In the genomic region with DNA sequence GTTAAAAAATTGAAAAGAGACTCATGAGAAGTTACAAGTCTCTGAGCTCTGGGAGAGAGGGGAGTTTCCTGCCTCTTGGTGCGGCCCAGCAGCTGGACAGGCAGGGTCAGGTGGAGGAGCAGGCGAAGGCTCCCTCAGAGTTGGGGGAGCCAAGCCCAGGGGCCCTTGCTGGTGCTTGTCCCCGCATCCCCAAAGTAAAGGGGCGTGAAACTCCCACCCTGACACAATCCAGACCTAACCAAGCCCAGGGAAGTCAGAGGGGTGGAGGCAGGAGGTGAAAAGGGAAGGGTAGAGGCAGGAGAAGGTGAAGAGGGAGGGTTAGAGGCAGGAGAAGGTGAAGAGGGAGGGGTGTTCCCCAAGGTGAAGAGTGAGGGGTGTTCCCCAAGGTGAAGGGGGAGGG, we compare ENCODE assay signal across 23 cellular contexts.
"Had no signal": no experiment of that assay in that cellular context is flagged by ENCODE, and none has a peak within 500 bp of the region (broad histone marks: within the 10 kb centered on the region; RNA-seq: fewer than 3 reads in every experiment).

No MANE protein-coding gene starts in this region.

- H3K27me3 Mint-ChIP-seq: stimulated activated naive CD8-positive, alpha-beta T cell treated with anti-CD3 and anti-CD28 coated beads, Interleukin-15, amount 100 ng/mL, for 72 hours had no signal

- H3K36me3 Mint-ChIP-seq: naive thymus-derived CD4-positive, alpha-beta T cell; natural killer cell treated with Interleukin-12 subunit alpha and Interleukin-12 subunit beta and Interleukin-15 and Interleukin-18, amount 100 ng/mL, for 72 hours; stimulated activated effector memory CD8-positive, alpha-beta T cell treated with anti-CD3 and anti-CD28 coated beads, Interleukin-12 subunit alpha, Interleukin-12 subunit beta, amount 100 ng/mL, for 72 hours had no signal

- H3K4me1 Mint-ChIP-seq: stimulated activated effector memory CD8-positive, alpha-beta T cell treated with anti-CD3 and anti-CD28 coated beads, Interleukin-12 subunit alpha, Interleukin-12 subunit beta, amount 100 ng/mL, for 72 hours; stimulated activated naive CD8-positive, alpha-beta T cell treated with anti-CD3 and anti-CD28 coated beads, Interleukin-15, amount 100 ng/mL, for 72 hours had no signal

- H3K4me1 ChIP-seq: left ventricle myocardium inferior, parathyroid adenoma, psoas muscle, spleen, tibial nerve, upper lobe of left lung had no signal

- H3K4me3 Mint-ChIP-seq: naive thymus-derived CD4-positive, alpha-beta T cell; natural killer cell treated with Interleukin-12 subunit alpha and Interleukin-12 subunit beta and Interleukin-15 and Interleukin-18, amount 100 ng/mL, for 72 hours; stimulated activated effector memory CD8-positive, alpha-beta T cell treated with anti-CD3 and anti-CD28 coated beads, Interleukin-12 subunit alpha, Interleukin-12 subunit beta, amount 100 ng/mL, for 72 hours; stimulated activated naive CD8-positive, alpha-beta T cell treated with anti-CD3 and anti-CD28 coated beads, Interleukin-15, amount 100 ng/mL, for 72 hours had no signal

- H3K36me3 ChIP-seq: left ventricle myocardium inferior, spleen, tibial nerve, upper lobe of left lung had no signal

- H3K9ac ChIP-seq: parathyroid adenoma had no signal

- H3K27ac Mint-ChIP-seq: natural killer cell treated with Interleukin-12 subunit alpha and Interleukin-12 subunit beta and Interleukin-15 and Interleukin-18, amount 100 ng/mL, for 72 hours; stimulated activated effector memory CD8-positive, alpha-beta T cell treated with anti-CD3 and anti-CD28 coated beads, Interleukin-12 subunit alpha, Interleukin-12 subunit beta, amount 100 ng/mL, for 72 hours; stimulated activated naive CD8-positive, alpha-beta T cell treated with anti-CD3 and anti-CD28 coated beads, Interleukin-15, amount 100 ng/mL, for 72 hours had no signal

- H3K9me3 ChIP-seq: left ventricle myocardium inferior, psoas muscle, spleen, tibial nerve, upper lobe of left lung had no signal

- H2AFZ ChIP-seq: parathyroid adenoma had no signal

- H3K27me3 ChIP-seq: tibial nerve, upper lobe of left lung had no signal

- DNase-seq: hippocampal formation; kidney; left colon; left ventricle myocardium inferior; mesendoderm; midbrain; mucosa of descending colon; naive thymus-derived CD4-positive, alpha-beta T cell; nucleus accumbens; psoas muscle; right cardiac atrium; small intestine; spleen; stimulated activated CD4-positive, alpha-beta T cell treated with anti-CD3 and anti-CD28 coated beads, Interleukin-4, amount 100 ng/mL, for 24 hours; stimulated activated naive CD4-positive, alpha-beta T cell treated with Interleukin-2 at 50 U/mL for 16 hours; stimulated activated naive CD8-positive, alpha-beta T cell treated with anti-CD3 and anti-CD28 coated beads, Interleukin-15, amount 100 ng/mL, for 72 hours; substantia nigra; upper lobe of left lung had no signal

- H3K9me3 Mint-ChIP-seq: natural killer cell treated with Interleukin-12 subunit alpha and Interleukin-12 subunit beta and Interleukin-15 and Interleukin-18, amount 100 ng/mL, for 72 hours had no signal

- H3K27ac ChIP-seq: left ventricle myocardium inferior, parathyroid adenoma, psoas muscle, spleen, tibial nerve, upper lobe of left lung had no signal

- H3K79me2 ChIP-seq: parathyroid adenoma had no signal

- H3K4me3 ChIP-seq: left ventricle myocardium inferior, lung, mucosa of descending colon, psoas muscle, spleen, tibial nerve, upper lobe of left lung had no signal
